24 cellular contexts compared by ENCODE assay signal in genomic region chr15:34619151-34619550, GRCh38.
"Had no signal": no experiment of that assay in that cellular context is flagged by ENCODE, and none has a peak within 500 bp of the region (broad histone marks: within the 10 kb centered on the region; RNA-seq: fewer than 3 reads in every experiment).

No MANE protein-coding gene starts in this region.

- DNase-seq: colonic mucosa; cortex of kidney; dermis blood vessel endothelial cell; dorsolateral prefrontal cortex; effector CD4-positive, alpha-beta T cell; effector CD8-positive, alpha-beta T cell; effector memory CD4-positive, alpha-beta T cell; effector memory CD8-positive, alpha-beta T cell; endodermal cell; erythroblast; esophagus squamous epithelium; foreskin fibroblast; foreskin keratinocyte; foreskin melanocyte; gastrocnemius medialis; glutamatergic neuron; head of caudate nucleus; heart left ventricle; heart right ventricle had no signal

- H3K36me3 ChIP-seq: colonic mucosa, esophagus muscularis mucosa, esophagus squamous epithelium, gastrocnemius medialis, gastroesophageal sphincter, heart left ventricle, heart right ventricle had no signal

- ATAC-seq: effector memory CD8-positive, alpha-beta T cell; esophagus mucosa; foreskin keratinocyte; gastrocnemius medialis; gastroesophageal sphincter; heart left ventricle; heart right ventricle had no signal

- H3K4me1 ChIP-seq: colonic mucosa, esophagus squamous epithelium, foreskin keratinocyte, gastroesophageal sphincter had no signal

- H3K27me3 ChIP-seq: colonic mucosa, heart left ventricle had no signal

- H3K27ac ChIP-seq: colonic mucosa, coronary artery, dorsolateral prefrontal cortex, epithelial cell of prostate, esophagus muscularis mucosa, esophagus squamous epithelium, foreskin keratinocyte, gastrocnemius medialis, gastroesophageal sphincter, heart left ventricle, heart right ventricle had no signal

- H3K4me3 ChIP-seq: colonic mucosa, coronary artery, dorsolateral prefrontal cortex, esophagus muscularis mucosa, esophagus squamous epithelium, gastrocnemius medialis, gastroesophageal sphincter, heart left ventricle, heart right ventricle had no signal

- H3K9me3 ChIP-seq: colonic mucosa, esophagus muscularis mucosa, esophagus squamous epithelium, gastrocnemius medialis, gastroesophageal sphincter, heart left ventricle, heart right ventricle had no signal
